Comparison of ENCODE assay signal across 17 cellular contexts in genomic region chr15:63917588-63918316, GRCh38.
"Had no signal": no experiment of that assay in that cellular context is flagged by ENCODE, and none has a peak within 500 bp of the region (broad histone marks: within the 10 kb centered on the region; RNA-seq: fewer than 3 reads in every experiment).

No MANE protein-coding gene starts in this region.

- H3K9me3 Mint-ChIP-seq: activated B cell treated with CpG ODN at 0.5 μM for 24 hours; activated CD4-positive, alpha-beta T cell treated with anti-CD3 and anti-CD28 coated beads, Interleukin-2, amount 10 ng/mL, durations not matched to agents 7 days and 5 days; activated naive CD4-positive, alpha-beta T cell treated with anti-CD3 and anti-CD28 coated beads for 36 hours; stimulated activated effector memory CD8-positive, alpha-beta T cell treated with anti-CD3 and anti-CD28 coated beads, Interleukin-12 subunit alpha, Interleukin-12 subunit beta, amount 100 ng/mL, for 72 hours had no signal

- H3K27me3 ChIP-seq: suprapubic skin, upper lobe of right lung had no signal

- H3K4me3 ChIP-seq: coronary artery, suprapubic skin, upper lobe of right lung had no signal

- H3K27me3 Mint-ChIP-seq: activated B cell treated with CpG ODN at 0.5 μM for 24 hours had no signal

- H3K9me3 ChIP-seq: suprapubic skin, upper lobe of right lung had no signal

- FAIRE-seq: astrocyte, small intestine, TTC549 had no signal

- DNase-seq: activated B cell treated with CpG ODN at 0.5 μM for 24 hours; activated CD4-positive, alpha-beta T cell treated with anti-CD3 and anti-CD28 coated beads, Interleukin-2, amount 10 ng/mL, durations not matched to agents 7 days and 5 days; activated CD8-positive, alpha-beta memory T cell treated with anti-CD3 and anti-CD28 coated beads for 24 hours; activated naive CD4-positive, alpha-beta T cell treated with anti-CD3 and anti-CD28 coated beads for 36 hours; caudate nucleus; effector CD8-positive, alpha-beta T cell; hypothalamus; retina; small intestine; T-helper 2 cell; upper lobe of right lung had no signal

- ATAC-seq: stimulated activated effector memory CD8-positive, alpha-beta T cell treated with anti-CD3 and anti-CD28 coated beads, Interleukin-12 subunit alpha, Interleukin-12 subunit beta, amount 100 ng/mL, for 72 hours had no signal

- H3K27ac Mint-ChIP-seq: activated B cell treated with CpG ODN at 0.5 μM for 24 hours; activated CD4-positive, alpha-beta T cell treated with anti-CD3 and anti-CD28 coated beads, Interleukin-2, amount 10 ng/mL, durations not matched to agents 7 days and 5 days; activated naive CD4-positive, alpha-beta T cell treated with anti-CD3 and anti-CD28 coated beads for 36 hours; stimulated activated effector memory CD8-positive, alpha-beta T cell treated with anti-CD3 and anti-CD28 coated beads, Interleukin-12 subunit alpha, Interleukin-12 subunit beta, amount 100 ng/mL, for 72 hours had no signal

- H3K4me3 Mint-ChIP-seq: activated B cell treated with CpG ODN at 0.5 μM for 24 hours; activated CD4-positive, alpha-beta T cell treated with anti-CD3 and anti-CD28 coated beads, Interleukin-2, amount 10 ng/mL, durations not matched to agents 7 days and 5 days; activated naive CD4-positive, alpha-beta T cell treated with anti-CD3 and anti-CD28 coated beads for 36 hours; stimulated activated effector memory CD8-positive, alpha-beta T cell treated with anti-CD3 and anti-CD28 coated beads, Interleukin-12 subunit alpha, Interleukin-12 subunit beta, amount 100 ng/mL, for 72 hours had no signal

- H3K27ac ChIP-seq: coronary artery, parathyroid adenoma, suprapubic skin, upper lobe of right lung had no signal

- H3K36me3 Mint-ChIP-seq: stimulated activated effector memory CD8-positive, alpha-beta T cell treated with anti-CD3 and anti-CD28 coated beads, Interleukin-12 subunit alpha, Interleukin-12 subunit beta, amount 100 ng/mL, for 72 hours had no signal

- H3K4me1 ChIP-seq: parathyroid adenoma, upper lobe of right lung had no signal
